1 cellular context compared by ENCODE assay signal in the genomic region with DNA sequence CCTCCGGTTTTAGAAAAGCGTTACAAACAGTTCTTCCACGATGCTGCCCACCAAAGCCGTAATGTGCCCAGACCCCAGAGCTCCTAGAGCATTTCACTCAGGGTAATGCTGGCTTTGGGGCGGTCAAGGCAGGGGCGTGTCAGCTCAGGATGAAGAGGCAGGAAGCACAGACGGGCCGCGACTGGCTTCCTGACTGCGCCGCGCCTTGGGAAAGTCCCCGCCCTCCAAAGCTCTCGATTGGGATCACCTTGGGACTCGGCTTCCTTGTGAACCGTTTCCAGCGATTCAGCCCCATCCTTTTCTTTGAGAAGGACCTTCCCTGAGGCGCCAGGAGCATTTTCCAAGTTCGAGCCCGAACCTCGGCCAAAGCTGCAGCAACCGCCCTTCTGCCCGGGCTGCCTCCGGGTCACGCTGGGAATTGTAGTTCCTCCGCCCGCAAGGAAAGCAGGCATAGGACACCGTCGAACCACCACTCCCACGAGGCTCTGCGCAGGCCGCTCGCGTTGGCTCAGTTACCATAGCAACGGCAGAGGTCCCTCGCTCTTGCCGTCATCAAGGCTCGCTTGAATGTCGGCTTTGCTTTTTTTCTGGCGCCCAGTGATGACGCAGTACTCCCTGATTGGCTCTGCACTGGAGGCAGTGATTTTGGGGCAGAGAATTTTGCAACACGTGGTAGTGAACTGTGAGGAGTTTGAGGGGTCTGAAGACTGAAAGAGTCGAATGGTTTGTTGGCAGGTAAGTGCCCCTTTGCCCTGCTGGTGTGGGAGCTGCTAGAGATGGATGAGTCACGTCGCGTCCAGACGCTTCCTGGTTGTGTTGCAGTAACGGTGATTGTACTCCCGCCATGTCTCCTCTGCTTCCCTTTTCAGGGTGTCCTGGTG.
A peak's percentile ranks its signal among the peaks of the same experiment; 100 is the strongest.
TF ChIP-seq lines count a peak whose summit lies in the region.

A gene with protein sequence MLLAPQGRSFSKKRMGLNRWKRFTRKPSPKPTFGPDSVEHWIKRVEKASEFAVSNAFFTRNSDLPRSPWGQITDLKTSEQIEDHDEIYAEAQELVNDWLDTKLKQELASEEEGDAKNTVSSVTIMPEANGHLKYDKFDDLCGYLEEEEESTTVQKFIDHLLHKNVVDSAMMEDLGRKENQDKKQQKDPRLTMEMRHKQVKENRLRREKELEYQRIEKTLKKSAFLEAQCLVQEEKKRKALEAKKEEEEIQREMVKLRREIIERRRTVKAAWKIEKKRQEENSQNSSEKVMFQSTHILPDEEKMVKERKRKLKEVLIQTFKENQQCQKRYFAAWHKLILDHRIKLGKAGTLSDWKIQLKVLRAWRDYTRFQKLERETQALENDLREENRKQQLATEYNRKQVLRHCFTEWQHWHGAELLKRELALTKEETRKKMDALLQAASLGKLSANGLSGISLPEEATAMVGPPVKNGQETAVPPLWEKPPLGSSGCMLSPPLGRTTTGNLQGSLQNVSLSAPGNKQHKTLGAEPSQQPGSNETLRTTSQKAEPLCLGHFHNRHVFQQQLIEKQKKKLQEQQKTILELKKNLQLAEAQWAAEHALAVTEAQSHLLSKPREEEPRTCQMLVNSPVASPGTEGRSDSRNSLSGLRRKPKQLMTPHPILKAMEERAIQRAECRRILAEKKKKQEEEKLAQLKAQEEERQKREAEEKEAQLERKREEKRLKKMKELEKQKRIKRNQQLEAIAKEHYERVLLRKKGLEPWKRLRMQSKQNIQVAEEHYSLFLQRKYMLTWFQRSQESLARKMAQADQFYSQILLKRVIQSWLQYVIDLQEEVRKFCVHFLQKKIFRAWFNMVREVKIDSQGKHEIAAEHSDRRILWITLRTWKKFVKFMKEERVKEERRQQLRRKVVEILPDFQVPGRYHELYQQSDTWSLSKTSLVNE (minus strand): TSS at position 397 of the 881 bp plus-strand sequence. CDS start 60 bp downstream, at position 337.
QTRT2 (plus strand) TSS at position 608 of the 881 bp plus-strand sequence. CDS start 8,521 bp downstream, outside the sequence.

TF ChIP-seq in HEK293, 187 proteins besides CTCF, POLR2A, EP300 and RAD21 (continued from another document and continues in another):
- TF ChIP-seq, protein P1, sequence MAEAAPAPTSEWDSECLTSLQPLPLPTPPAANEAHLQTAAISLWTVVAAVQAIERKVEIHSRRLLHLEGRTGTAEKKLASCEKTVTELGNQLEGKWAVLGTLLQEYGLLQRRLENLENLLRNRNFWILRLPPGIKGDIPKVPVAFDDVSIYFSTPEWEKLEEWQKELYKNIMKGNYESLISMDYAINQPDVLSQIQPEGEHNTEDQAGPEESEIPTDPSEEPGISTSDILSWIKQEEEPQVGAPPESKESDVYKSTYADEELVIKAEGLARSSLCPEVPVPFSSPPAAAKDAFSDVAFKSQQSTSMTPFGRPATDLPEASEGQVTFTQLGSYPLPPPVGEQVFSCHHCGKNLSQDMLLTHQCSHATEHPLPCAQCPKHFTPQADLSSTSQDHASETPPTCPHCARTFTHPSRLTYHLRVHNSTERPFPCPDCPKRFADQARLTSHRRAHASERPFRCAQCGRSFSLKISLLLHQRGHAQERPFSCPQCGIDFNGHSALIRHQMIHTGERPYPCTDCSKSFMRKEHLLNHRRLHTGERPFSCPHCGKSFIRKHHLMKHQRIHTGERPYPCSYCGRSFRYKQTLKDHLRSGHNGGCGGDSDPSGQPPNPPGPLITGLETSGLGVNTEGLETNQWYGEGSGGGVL (tag by site-specific recombination; IDR thresholded peaks at IDR 0.05): no peak
- TF ChIP-seq ZNF596 (tag by site-specific recombination; IDR thresholded peaks at IDR 0.05) (no peak), ZNF585B (tag by site-specific recombination; IDR thresholded peaks at IDR 0.05) (no peak), BCL11A (tag by site-specific recombination; IDR thresholded peaks at IDR 0.05; ENCODE audit: low read depth) (no peak), ZNF341 (tag by site-specific recombination; IDR thresholded peaks at IDR 0.05; ENCODE audit: low read depth) (no peak), ZNF416 (tag by site-specific recombination; IDR thresholded peaks at IDR 0.05) (no peak), ZSCAN16 (tag by site-specific recombination; IDR thresholded peaks at IDR 0.05) (no peak), GLIS1 (tag by site-specific recombination; IDR thresholded peaks at IDR 0.05) (no peak; the same call in 1 of the 2 replicates), ZNF302 (tag by site-specific recombination; IDR thresholded peaks at IDR 0.05; ENCODE audit: low read depth) (no peak), WT1 (tag by site-specific recombination; IDR thresholded peaks at IDR 0.05) (no peak), SP3 (tag by site-specific recombination; IDR thresholded peaks at IDR 0.05) (peak; percentile 73), ZNF223 (tag by site-specific recombination; IDR thresholded peaks at IDR 0.05) (no peak), MZF1 (tag by site-specific recombination; IDR thresholded peaks at IDR 0.05; ENCODE audit: borderline replicate concordance) (no peak), ZFHX2 (tag by site-specific recombination; conservative IDR thresholded peaks at IDR 0.05) (no peak), ZBTB7A (tag by site-specific recombination; IDR thresholded peaks at IDR 0.05; ENCODE audit: low read depth) (no peak), ZNF266 (tag by site-specific recombination; IDR thresholded peaks at IDR 0.05; ENCODE audit: low read depth) (no peak), RBAK (tag by site-specific recombination; IDR thresholded peaks at IDR 0.05) (no peak), ZNF488 (tag by site-specific recombination; IDR thresholded peaks at IDR 0.05) (no peak), ZNF112 (tag by site-specific recombination; IDR thresholded peaks at IDR 0.05) (no peak), ZNF157 (tag by site-specific recombination; IDR thresholded peaks at IDR 0.05) (no peak), ZNF623 (tag by site-specific recombination; IDR thresholded peaks at IDR 0.05) (no peak), ZNF391 (tag by site-specific recombination; IDR thresholded peaks at IDR 0.05; ENCODE audit: borderline replicate concordance, low read depth) (no peak), MYNN (tag by site-specific recombination; IDR thresholded peaks at IDR 0.05; ENCODE audit: borderline replicate concordance) (peak; percentile 85), ZNF311 (tag by site-specific recombination; IDR thresholded peaks at IDR 0.05; ENCODE audit: borderline replicate concordance) (no peak), ZNF248 (tag by site-specific recombination; IDR thresholded peaks at IDR 0.05) (no peak), ZNF792 (tag by site-specific recombination; IDR thresholded peaks at IDR 0.05) (no peak), ZNF133 (tag by site-specific recombination; IDR thresholded peaks at IDR 0.05) (no peak), TRIM28 (IDR thresholded peaks at IDR 0.05; ENCODE audit: borderline replicate concordance, low read length) (peak; percentile 40; the same call in 1 of the 2 replicates), ZFP37 (tag by site-specific recombination; IDR thresholded peaks at IDR 0.05) (no peak), GLI2 (tag by site-specific recombination; IDR thresholded peaks at IDR 0.05; ENCODE audit: borderline replicate concordance, low read depth) (no peak), ZNF558 (tag by site-specific recombination; IDR thresholded peaks at IDR 0.05) (no peak), ZNF274 (IDR thresholded peaks at IDR 0.05; ENCODE audit: low read length) (no peak), ZNF274 (tag by site-specific recombination; IDR thresholded peaks at IDR 0.05; ENCODE audit: borderline replicate concordance) (no peak), ZNF621 (tag by site-specific recombination; IDR thresholded peaks at IDR 0.05) (no peak), REPIN1 (tag by site-specific recombination; IDR thresholded peaks at IDR 0.05; ENCODE audit: low read depth) (no peak), MEIS1 (CRISPR knock-in tag; IDR thresholded peaks at IDR 0.05; ENCODE audit: borderline replicate concordance) (no peak), ZNF549 (tag by site-specific recombination; IDR thresholded peaks at IDR 0.05) (no peak), ZNF626 (tag by site-specific recombination; IDR thresholded peaks at IDR 0.05) (no peak), ZNF664 (tag by site-specific recombination; IDR thresholded peaks at IDR 0.05) (no peak), HOXC10 (CRISPR knock-in tag; IDR thresholded peaks at IDR 0.05) (no peak), ZNF555 (tag by site-specific recombination; conservative IDR thresholded peaks at IDR 0.05) (no peak), ZNF140 (tag by site-specific recombination; IDR thresholded peaks at IDR 0.05) (no peak), YY1 (tag by site-specific recombination; IDR thresholded peaks at IDR 0.05) (peak; percentile 49; the same call in 1 of the 2 replicates)
- TF ChIP-seq, protein P2, sequence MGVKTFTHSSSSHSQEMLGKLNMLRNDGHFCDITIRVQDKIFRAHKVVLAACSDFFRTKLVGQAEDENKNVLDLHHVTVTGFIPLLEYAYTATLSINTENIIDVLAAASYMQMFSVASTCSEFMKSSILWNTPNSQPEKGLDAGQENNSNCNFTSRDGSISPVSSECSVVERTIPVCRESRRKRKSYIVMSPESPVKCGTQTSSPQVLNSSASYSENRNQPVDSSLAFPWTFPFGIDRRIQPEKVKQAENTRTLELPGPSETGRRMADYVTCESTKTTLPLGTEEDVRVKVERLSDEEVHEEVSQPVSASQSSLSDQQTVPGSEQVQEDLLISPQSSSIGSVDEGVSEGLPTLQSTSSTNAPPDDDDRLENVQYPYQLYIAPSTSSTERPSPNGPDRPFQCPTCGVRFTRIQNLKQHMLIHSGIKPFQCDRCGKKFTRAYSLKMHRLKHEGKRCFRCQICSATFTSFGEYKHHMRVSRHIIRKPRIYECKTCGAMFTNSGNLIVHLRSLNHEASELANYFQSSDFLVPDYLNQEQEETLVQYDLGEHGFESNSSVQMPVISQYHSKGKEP (tag by site-specific recombination; IDR thresholded peaks at IDR 0.05): no peak
- TF ChIP-seq, protein P3, sequence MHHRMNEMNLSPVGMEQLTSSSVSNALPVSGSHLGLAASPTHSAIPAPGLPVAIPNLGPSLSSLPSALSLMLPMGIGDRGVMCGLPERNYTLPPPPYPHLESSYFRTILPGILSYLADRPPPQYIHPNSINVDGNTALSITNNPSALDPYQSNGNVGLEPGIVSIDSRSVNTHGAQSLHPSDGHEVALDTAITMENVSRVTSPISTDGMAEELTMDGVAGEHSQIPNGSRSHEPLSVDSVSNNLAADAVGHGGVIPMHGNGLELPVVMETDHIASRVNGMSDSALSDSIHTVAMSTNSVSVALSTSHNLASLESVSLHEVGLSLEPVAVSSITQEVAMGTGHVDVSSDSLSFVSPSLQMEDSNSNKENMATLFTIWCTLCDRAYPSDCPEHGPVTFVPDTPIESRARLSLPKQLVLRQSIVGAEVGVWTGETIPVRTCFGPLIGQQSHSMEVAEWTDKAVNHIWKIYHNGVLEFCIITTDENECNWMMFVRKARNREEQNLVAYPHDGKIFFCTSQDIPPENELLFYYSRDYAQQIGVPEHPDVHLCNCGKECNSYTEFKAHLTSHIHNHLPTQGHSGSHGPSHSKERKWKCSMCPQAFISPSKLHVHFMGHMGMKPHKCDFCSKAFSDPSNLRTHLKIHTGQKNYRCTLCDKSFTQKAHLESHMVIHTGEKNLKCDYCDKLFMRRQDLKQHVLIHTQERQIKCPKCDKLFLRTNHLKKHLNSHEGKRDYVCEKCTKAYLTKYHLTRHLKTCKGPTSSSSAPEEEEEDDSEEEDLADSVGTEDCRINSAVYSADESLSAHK (tag by site-specific recombination; IDR thresholded peaks at IDR 0.05): no peak
- TF ChIP-seq, protein P4, sequence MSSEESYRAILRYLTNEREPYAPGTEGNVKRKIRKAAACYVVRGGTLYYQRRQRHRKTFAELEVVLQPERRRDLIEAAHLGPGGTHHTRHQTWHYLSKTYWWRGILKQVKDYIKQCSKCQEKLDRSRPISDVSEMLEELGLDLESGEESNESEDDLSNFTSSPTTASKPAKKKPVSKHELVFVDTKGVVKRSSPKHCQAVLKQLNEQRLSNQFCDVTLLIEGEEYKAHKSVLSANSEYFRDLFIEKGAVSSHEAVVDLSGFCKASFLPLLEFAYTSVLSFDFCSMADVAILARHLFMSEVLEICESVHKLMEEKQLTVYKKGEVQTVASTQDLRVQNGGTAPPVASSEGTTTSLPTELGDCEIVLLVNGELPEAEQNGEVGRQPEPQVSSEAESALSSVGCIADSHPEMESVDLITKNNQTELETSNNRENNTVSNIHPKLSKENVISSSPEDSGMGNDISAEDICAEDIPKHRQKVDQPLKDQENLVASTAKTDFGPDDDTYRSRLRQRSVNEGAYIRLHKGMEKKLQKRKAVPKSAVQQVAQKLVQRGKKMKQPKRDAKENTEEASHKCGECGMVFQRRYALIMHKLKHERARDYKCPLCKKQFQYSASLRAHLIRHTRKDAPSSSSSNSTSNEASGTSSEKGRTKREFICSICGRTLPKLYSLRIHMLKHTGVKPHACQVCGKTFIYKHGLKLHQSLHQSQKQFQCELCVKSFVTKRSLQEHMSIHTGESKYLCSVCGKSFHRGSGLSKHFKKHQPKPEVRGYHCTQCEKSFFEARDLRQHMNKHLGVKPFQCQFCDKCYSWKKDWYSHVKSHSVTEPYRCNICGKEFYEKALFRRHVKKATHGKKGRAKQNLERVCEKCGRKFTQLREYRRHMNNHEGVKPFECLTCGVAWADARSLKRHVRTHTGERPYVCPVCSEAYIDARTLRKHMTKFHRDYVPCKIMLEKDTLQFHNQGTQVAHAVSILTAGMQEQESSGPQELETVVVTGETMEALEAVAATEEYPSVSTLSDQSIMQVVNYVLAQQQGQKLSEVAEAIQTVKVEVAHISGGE (tag by site-specific recombination; conservative IDR thresholded peaks at IDR 0.05; ENCODE audit: low read depth): peak; percentile 41
- TF ChIP-seq, protein P5, sequence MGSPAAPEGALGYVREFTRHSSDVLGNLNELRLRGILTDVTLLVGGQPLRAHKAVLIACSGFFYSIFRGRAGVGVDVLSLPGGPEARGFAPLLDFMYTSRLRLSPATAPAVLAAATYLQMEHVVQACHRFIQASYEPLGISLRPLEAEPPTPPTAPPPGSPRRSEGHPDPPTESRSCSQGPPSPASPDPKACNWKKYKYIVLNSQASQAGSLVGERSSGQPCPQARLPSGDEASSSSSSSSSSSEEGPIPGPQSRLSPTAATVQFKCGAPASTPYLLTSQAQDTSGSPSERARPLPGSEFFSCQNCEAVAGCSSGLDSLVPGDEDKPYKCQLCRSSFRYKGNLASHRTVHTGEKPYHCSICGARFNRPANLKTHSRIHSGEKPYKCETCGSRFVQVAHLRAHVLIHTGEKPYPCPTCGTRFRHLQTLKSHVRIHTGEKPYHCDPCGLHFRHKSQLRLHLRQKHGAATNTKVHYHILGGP (tag by site-specific recombination; IDR thresholded peaks at IDR 0.05): no peak
